16 cellular contexts compared by ENCODE assay signal in genomic region chr6:42352856-42353564, GRCh38.
DNase-seq lines count a peak whose midpoint lies in the region; ATAC-seq lines count a peak whose summit lies in the region.
"Had no signal": no experiment of that assay in that cellular context is flagged by ENCODE, and none has a peak within 500 bp of the region (broad histone marks: within the 10 kb centered on the region; RNA-seq: fewer than 3 reads in every experiment).

No MANE protein-coding gene starts in this region.

- DNase-seq in activated naive CD4-positive, alpha-beta T cell treated with anti-CD3 and anti-CD28 coated beads, Interleukin-2, amount 10 ng/mL, durations not matched to agents 7 days and 5 days: peak; percentile 2
- no peak for DNase-seq in activated naive CD4-positive, alpha-beta T cell treated with anti-CD3 and anti-CD28 coated beads, Interleukin-2, amount 50 U/mL, for 16 hours
- DNase-seq in RPMI7951 (ENCODE audit: low read depth) (peak; percentile 64), NOMO-1 treated with DMSO at 0.1 percent for 48 hours (lab: John Stamatoyannopoulos, UW; ENCODE audit: unreplicated experiment) (no peak), T-helper 2 cell (no peak)
- no peak for DNase-seq in CD4-positive, alpha-beta memory T cell
- DNase-seq: activated CD4-positive, alpha-beta memory T cell treated with anti-CD3 and anti-CD28 coated beads for 36 hours; activated gamma-delta T cell treated with Interleukin-2 at 50 U/mL for 16 hours; caudate nucleus; hypothalamus; left lung; NK-92 treated with Interleukin-12 subunit alpha and Interleukin-12 subunit beta, amount 100 ng/mL, for 24 hours; spleen; stimulated activated naive CD8-positive, alpha-beta T cell treated with anti-CD3 and anti-CD28 coated beads, Interleukin-15, amount 100 ng/mL, for 72 hours had no signal

- no peak overlapping the region for H3K4me3 Mint-ChIP-seq in activated naive CD4-positive, alpha-beta T cell treated with anti-CD3 and anti-CD28 coated beads, Interleukin-2, amount 10 ng/mL, durations not matched to agents 7 days and 5 days
- H3K4me3 Mint-ChIP-seq in CD4-positive, alpha-beta memory T cell: no peak overlapping the region
- H3K4me3 Mint-ChIP-seq: activated CD4-positive, alpha-beta memory T cell treated with anti-CD3 and anti-CD28 coated beads for 36 hours; stimulated activated naive CD8-positive, alpha-beta T cell treated with anti-CD3 and anti-CD28 coated beads, Interleukin-15, amount 100 ng/mL, for 72 hours had no signal

- H3K27me3 ChIP-seq in CD4-positive, alpha-beta memory T cell (ENCODE audit: insufficient read depth, low read length): no peaks in the 10 kb centered on the region
- H3K27me3 ChIP-seq: left lung, spleen had no signal

- no peak overlapping the region for H3K4me3 ChIP-seq in CD4-positive, alpha-beta memory T cell (ENCODE audit: low read length in 2 of 2)
- H3K4me3 ChIP-seq: left lung, spleen had no signal

- ATAC-seq in esophagus mucosa: peak; percentile 57
- ATAC-seq in HG02938 (IDR thresholded peaks at IDR 0.05; ENCODE audit: unreplicated experiment): no peak
- ATAC-seq: left lung; stimulated activated naive CD8-positive, alpha-beta T cell treated with anti-CD3 and anti-CD28 coated beads, Interleukin-15, amount 100 ng/mL, for 72 hours had no signal

- intact Hi-C loops in CD4-positive, alpha-beta memory T cell (cut with micrococcal nuclease): no loop called here

- no peaks in the 10 kb centered on the region for H3K36me3 ChIP-seq in CD4-positive, alpha-beta memory T cell (ENCODE audit: insufficient read depth, low read length)
- H3K36me3 ChIP-seq: left lung, spleen had no signal

- no peaks in the 10 kb centered on the region for H3K9me3 Mint-ChIP-seq in activated naive CD4-positive, alpha-beta T cell treated with anti-CD3 and anti-CD28 coated beads, Interleukin-2, amount 10 ng/mL, durations not matched to agents 7 days and 5 days
- no peaks in the 10 kb centered on the region for H3K9me3 Mint-ChIP-seq in CD4-positive, alpha-beta memory T cell
- H3K9me3 Mint-ChIP-seq: activated CD4-positive, alpha-beta memory T cell treated with anti-CD3 and anti-CD28 coated beads for 36 hours had no signal

- no peaks in the 10 kb centered on the region for H3K4me1 Mint-ChIP-seq in activated naive CD4-positive, alpha-beta T cell treated with anti-CD3 and anti-CD28 coated beads, Interleukin-2, amount 10 ng/mL, durations not matched to agents 7 days and 5 days
- H3K4me1 Mint-ChIP-seq in CD4-positive, alpha-beta memory T cell: peaks cover 15 to 25% (median 21%) of the 10 kb centered on the region in 4 donors

- no peak overlapping the region for H3K27ac Mint-ChIP-seq in activated naive CD4-positive, alpha-beta T cell treated with anti-CD3 and anti-CD28 coated beads, Interleukin-2, amount 10 ng/mL, durations not matched to agents 7 days and 5 days
- no peak overlapping the region for H3K27ac Mint-ChIP-seq in CD4-positive, alpha-beta memory T cell
- H3K27ac Mint-ChIP-seq: activated CD4-positive, alpha-beta memory T cell treated with anti-CD3 and anti-CD28 coated beads for 36 hours; stimulated activated naive CD8-positive, alpha-beta T cell treated with anti-CD3 and anti-CD28 coated beads, Interleukin-15, amount 100 ng/mL, for 72 hours had no signal

- H3K27me3 Mint-ChIP-seq in activated naive CD4-positive, alpha-beta T cell treated with anti-CD3 and anti-CD28 coated beads, Interleukin-2, amount 10 ng/mL, durations not matched to agents 7 days and 5 days: no peaks in the 10 kb centered on the region
- no peaks in the 10 kb centered on the region for H3K27me3 Mint-ChIP-seq in CD4-positive, alpha-beta memory T cell
- H3K27me3 Mint-ChIP-seq: activated CD4-positive, alpha-beta memory T cell treated with anti-CD3 and anti-CD28 coated beads for 36 hours; stimulated activated naive CD8-positive, alpha-beta T cell treated with anti-CD3 and anti-CD28 coated beads, Interleukin-15, amount 100 ng/mL, for 72 hours had no signal

- POLR2A ChIA-PET in CD4-positive, alpha-beta memory T cell (lab: Charles Lee; ENCODE audit: partially characterized antibody): no interaction called here

- peaks cover 2% of the 10 kb centered on the region for H3K4me1 ChIP-seq in CD4-positive, alpha-beta memory T cell (ENCODE audit: insufficient read depth, low read length)
- H3K4me1 ChIP-seq: left lung had no signal

- CTCF ChIA-PET in activated naive CD4-positive, alpha-beta T cell treated with anti-CD3 and anti-CD28 coated beads, Interleukin-2, amount 10 ng/mL, durations not matched to agents 7 days and 5 days (lab: Charles Lee): no interaction called here
- CTCF ChIA-PET in CD4-positive, alpha-beta memory T cell (lab: Charles Lee; ENCODE audit: partially characterized antibody): interaction anchor here (0.6 to 0.8 kb wide), 2 partner anchors 26 to 83 kb away, joined by 3 read pairs; no protein-coding TSS in a partner anchor

- no peaks in the 10 kb centered on the region for H3K9me3 ChIP-seq in CD4-positive, alpha-beta memory T cell (ENCODE audit: control insufficient read depth in 1 of 2, low read length in 2 of 2)
- H3K9me3 ChIP-seq: left lung, spleen had no signal

- H3K27ac ChIP-seq in CD4-positive, alpha-beta memory T cell (ENCODE audit: low read depth, low read length): no peak overlapping the region
- H3K27ac ChIP-seq: left lung, spleen had no signal

- H3K36me3 Mint-ChIP-seq in activated naive CD4-positive, alpha-beta T cell treated with anti-CD3 and anti-CD28 coated beads, Interleukin-2, amount 10 ng/mL, durations not matched to agents 7 days and 5 days: peaks cover 10% of the 10 kb centered on the region
- peaks cover 5 to 16% of the 10 kb centered on the region in 2 donors for H3K36me3 Mint-ChIP-seq in CD4-positive, alpha-beta memory T cell

Comparison
In these comparisons a context has a peak if more than half of its experiments do, and no peak if none do; other contexts are left out.
1. DNase-seq: peak in activated naive CD4-positive, alpha-beta T cell treated with anti-CD3 and anti-CD28 coated beads, Interleukin-2, amount 10 ng/mL, durations not matched to agents 7 days and 5 days (single experiment) and RPMI7951 (single experiment); none in activated naive CD4-positive, alpha-beta T cell treated with anti-CD3 and anti-CD28 coated beads, Interleukin-2, amount 50 U/mL, for 16 hours (single experiment), NOMO-1 treated with DMSO at 0.1 percent for 48 hours (single experiment), T-helper 2 cell (0 of 5) and CD4-positive, alpha-beta memory T cell (0 of 5).